ENCODE assay signal across 8 cellular contexts in the genomic region with DNA sequence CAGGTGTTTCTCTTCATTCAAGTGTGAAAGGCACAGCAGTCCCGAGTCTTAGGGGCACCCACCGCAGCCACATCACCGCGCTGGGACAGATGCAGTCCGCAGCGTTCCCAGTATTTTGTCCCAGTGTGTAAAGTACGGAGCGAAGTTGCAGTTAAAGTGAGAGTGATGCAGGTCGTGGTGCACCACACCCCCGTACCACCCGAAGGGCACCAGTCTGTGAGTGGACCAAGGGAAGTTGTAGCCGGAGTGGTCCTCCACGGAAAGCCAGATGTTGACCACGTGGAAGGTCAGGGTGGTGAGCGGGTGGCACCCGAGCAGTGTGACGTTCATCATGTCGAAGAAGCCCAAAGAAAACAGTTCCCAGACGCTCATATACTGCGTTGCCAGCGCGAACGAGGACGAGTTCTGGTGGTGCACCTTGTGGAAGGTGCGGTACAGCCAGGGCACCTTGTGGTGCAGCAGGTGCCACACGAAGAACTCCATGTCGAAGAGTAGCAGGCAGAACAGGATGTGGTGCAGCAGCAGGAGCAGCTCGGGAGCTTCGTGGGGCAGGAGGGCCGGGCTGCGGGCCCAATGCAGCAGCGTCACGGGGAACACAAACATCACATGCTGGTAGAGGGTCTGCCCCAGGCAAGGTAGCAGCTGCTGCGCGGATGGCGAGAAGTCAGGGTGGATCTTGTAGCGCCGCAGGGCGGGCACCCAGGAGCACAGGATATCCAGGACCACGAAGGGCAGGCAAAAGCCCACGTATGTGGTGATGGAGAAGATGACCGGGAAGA. TPM values are rescaled to one million over a fixed set of nuclear protein-coding genes. Genes with fewer than 3 reads are reported as not detected.
DNase-seq lines count a peak whose midpoint lies in the region; ATAC-seq and TF ChIP-seq lines count a peak whose summit lies in the region.

No MANE protein-coding gene starts in this region.

- peaks cover 14% of the 10 kb centered on the region for H3K4me1 Mint-ChIP-seq in CD4-positive, alpha-beta T cell (ENCODE audit: low read depth)
- H3K4me1 Mint-ChIP-seq in IgD-negative memory B cell (peaks cover 11 to 17% (median 17%) of the 10 kb centered on the region in 3 donors), progenitor cell of endocrine pancreas (ENCODE audit: low read depth) (peaks cover 7% of the 10 kb centered on the region)
- peaks cover 7% of the 10 kb centered on the region for H3K4me1 Mint-ChIP-seq in activated T-helper 17 cell treated with anti-CD3 and anti-CD28 coated beads, Interleukin-2, amount 50 U/mL, for 72 hours

- POLR2A ChIA-PET in CD4-positive, alpha-beta T cell (lab: Charles Lee) = interaction anchor here (1.0 to 1.9 kb wide), 8 partner anchors 9 to 624 kb away, joined by 3 to 6 read pairs (median 3); partner anchors contain the start of genes RNLS and STAMBPL1

- CTCF ChIA-PET in CD4-positive, alpha-beta T cell (lab: Charles Lee) = interaction anchor here (1.5 to 2.7 kb wide), 2 partner anchors 10 to 272 kb away, joined by 4 to 7 read pairs; no protein-coding TSS in a partner anchor

- no peaks in the 10 kb centered on the region for H3K36me3 ChIP-seq in cardiac muscle cell

- peak overlapping the region; percentile 15 for H3K4me3 ChIP-seq in cardiac muscle cell

- no peaks in the 10 kb centered on the region for H3K9me3 Mint-ChIP-seq in CD4-positive, alpha-beta T cell
- H3K9me3 Mint-ChIP-seq in IgD-negative memory B cell = no peaks in the 10 kb centered on the region
- no peaks in the 10 kb centered on the region for H3K9me3 Mint-ChIP-seq in activated T-helper 17 cell treated with anti-CD3 and anti-CD28 coated beads, Interleukin-2, amount 50 U/mL, for 72 hours
- H3K9me3 Mint-ChIP-seq in progenitor cell of endocrine pancreas (ENCODE audit: low read depth) = no peaks in the 10 kb centered on the region

- peak overlapping the region; percentile 61 for H3K27ac Mint-ChIP-seq in CD4-positive, alpha-beta T cell
- H3K27ac Mint-ChIP-seq in IgD-negative memory B cell (peak overlapping the region in 1 of 3 donors; percentile 76), progenitor cell of endocrine pancreas (peak overlapping the region; percentile 60)
- H3K27ac Mint-ChIP-seq in activated T-helper 17 cell treated with anti-CD3 and anti-CD28 coated beads, Interleukin-2, amount 50 U/mL, for 72 hours = no peak overlapping the region

- intact Hi-C loops in CD4-positive, alpha-beta T cell (cut with DNase I, micrococcal nuclease) = no loop called here

- H3K9me3 ChIP-seq in CD4-positive, alpha-beta T cell (ENCODE audit: control insufficient read depth, low read length) = no peaks in the 10 kb centered on the region
- H3K9me3 ChIP-seq in cardiac muscle cell (ENCODE audit: low read depth) = no peaks in the 10 kb centered on the region

- no peak overlapping the region for H3K27ac ChIP-seq in CD4-positive, alpha-beta T cell (ENCODE audit: low read depth, low read length)
- H3K27ac ChIP-seq in cardiac muscle cell = no peak overlapping the region

- DNase-seq in CD4-positive, alpha-beta T cell = peak in 9 of 10 experiments; percentile 14 to 62 (median 35)
- DNase-seq in cardiac muscle cell (ENCODE audit: low read depth in 1 of 2, low spot score in 1 of 2) (peak; percentile 8 to 36), progenitor cell of endocrine pancreas (ENCODE audit: low spot score, unreplicated experiment) (no peak), superior temporal gyrus (ENCODE audit: extremely low spot score) (no peak)

- peak overlapping the region; percentile 88 for H3K4me3 Mint-ChIP-seq in CD4-positive, alpha-beta T cell
- peak overlapping the region; percentile 69 to 94 (median 86) for H3K4me3 Mint-ChIP-seq in IgD-negative memory B cell
- H3K4me3 Mint-ChIP-seq in activated T-helper 17 cell treated with anti-CD3 and anti-CD28 coated beads, Interleukin-2, amount 50 U/mL, for 72 hours = peak overlapping the region; percentile 78
- peak overlapping the region; percentile 30 for H3K4me3 Mint-ChIP-seq in progenitor cell of endocrine pancreas (ENCODE audit: low read depth)

- no peak for TF ChIP-seq CTCF in CD4-positive, alpha-beta T cell (IDR thresholded peaks at IDR 0.05)
- TF ChIP-seq CTCF in cardiac muscle cell (IDR thresholded peaks at IDR 0.05; ENCODE audit: low read depth, low read length) = no peak
- no peak for TF ChIP-seq CTCF in progenitor cell of endocrine pancreas (IDR thresholded peaks at IDR 0.05; ENCODE audit: unreplicated experiment)

- peaks cover 58% of the 10 kb centered on the region for H3K27me3 Mint-ChIP-seq in CD4-positive, alpha-beta T cell
- H3K27me3 Mint-ChIP-seq in IgD-negative memory B cell = peaks cover 40% of the 10 kb centered on the region
- peaks cover 24% of the 10 kb centered on the region for H3K27me3 Mint-ChIP-seq in activated T-helper 17 cell treated with anti-CD3 and anti-CD28 coated beads, Interleukin-2, amount 50 U/mL, for 72 hours
- H3K27me3 Mint-ChIP-seq in progenitor cell of endocrine pancreas = peaks cover 36% of the 10 kb centered on the region

- no peaks in the 10 kb centered on the region for H3K36me3 Mint-ChIP-seq in CD4-positive, alpha-beta T cell (ENCODE audit: low read depth)
- H3K36me3 Mint-ChIP-seq in IgD-negative memory B cell (no peaks in the 10 kb centered on the region), progenitor cell of endocrine pancreas (ENCODE audit: insufficient read depth) (no peaks in the 10 kb centered on the region)
- H3K36me3 Mint-ChIP-seq in activated T-helper 17 cell treated with anti-CD3 and anti-CD28 coated beads, Interleukin-2, amount 50 U/mL, for 72 hours (ENCODE audit: low read depth) = no peaks in the 10 kb centered on the region

- H3K27me3 ChIP-seq in CD4-positive, alpha-beta T cell (ENCODE audit: control insufficient read depth, insufficient read depth, low read length) = peaks cover 54% of the 10 kb centered on the region
- H3K27me3 ChIP-seq in cardiac muscle cell = peaks cover 100% of the 10 kb centered on the region

- H3K4me1 ChIP-seq in cardiac muscle cell (ENCODE audit: low read depth) = peaks cover 11% of the 10 kb centered on the region

- ATAC-seq in CD4-positive, alpha-beta T cell (ENCODE audit: poor library complexity) = peak; percentile 82
- peak; percentile 65 for ATAC-seq in activated T-helper 17 cell treated with anti-CD3 and anti-CD28 coated beads, Interleukin-2, amount 50 U/mL, for 72 hours (replicated peaks)
- ATAC-seq in GM19397 (IDR thresholded peaks at IDR 0.05; ENCODE audit: unreplicated experiment) = no peak
- no peak for ATAC-seq in GM21717 (IDR thresholded peaks at IDR 0.05; ENCODE audit: unreplicated experiment)

RNA-seq across cellular contexts. Expression of gene CH25H, which starts 0.5 kb away (rescaled TPM):
- under 1 TPM; 0.49 to 0.50 TPM for total RNA-seq in CD4-positive, alpha-beta T cell
- polyA plus RNA-seq in IgD-negative memory B cell (not detected), cardiac muscle cell (not detected in 2 replicates)
- total RNA-seq in activated T-helper 17 cell treated with anti-CD3 and anti-CD28 coated beads, Interleukin-2, amount 50 U/mL, for 72 hours = not detected
- total RNA-seq in cardiac muscle cell (not detected in 2 replicates), progenitor cell of endocrine pancreas (not detected in 2 replicates)

RNA-seq across cellular contexts. Expression of gene LIPA, which starts 45.0 kb away (rescaled TPM):
- total RNA-seq in CD4-positive, alpha-beta T cell = 10 to 100 TPM; 15.6 to 16.4 TPM
- polyA plus RNA-seq in IgD-negative memory B cell (73.9 TPM), cardiac muscle cell (12.3 and 13.1 TPM in 2 replicates)
- 10 to 100 TPM; 26.4 to 68.5 TPM for total RNA-seq in activated T-helper 17 cell treated with anti-CD3 and anti-CD28 coated beads, Interleukin-2, amount 50 U/mL, for 72 hours
- total RNA-seq in cardiac muscle cell (6.8 and 6.9 TPM in 2 replicates), progenitor cell of endocrine pancreas (17.0 and 19.5 TPM in 2 replicates)

Comparison
In these comparisons a context has a peak if more than half of its experiments do, and no peak if none do; other contexts are left out.
1. ATAC-seq: peak in CD4-positive, alpha-beta T cell (single experiment) and activated T-helper 17 cell treated with anti-CD3 and anti-CD28 coated beads, Interleukin-2, amount 50 U/mL, for 72 hours (single experiment); none in GM19397 (single experiment) and GM21717 (single experiment).
2. DNase-seq: peak in CD4-positive, alpha-beta T cell (9 of 10) and cardiac muscle cell (2 of 2); none in progenitor cell of endocrine pancreas (single experiment) and superior temporal gyrus (single experiment).
3. H3K4me3 Mint-ChIP-seq: peak in every context shown above with its lines; median percentile 88 in CD4-positive, alpha-beta T cell; 86 in IgD-negative memory B cell; 78 in activated T-helper 17 cell treated with anti-CD3 and anti-CD28 coated beads, Interleukin-2, amount 50 U/mL, for 72 hours; 30 in progenitor cell of endocrine pancreas.